Comparison of ENCODE assay signal across 1 cellular context in genomic region chr1:234985007-234985370, GRCh38.
TF ChIP-seq lines count a peak whose summit lies in the region.

No MANE protein-coding gene starts in this region.

TF ChIP-seq in H1, 55 proteins besides CTCF, POLR2A, EP300 and RAD21:
- no peak for TF ChIP-seq E2F6 (IDR thresholded peaks at IDR 0.05)
- TF ChIP-seq RXRA (IDR thresholded peaks at IDR 0.05; ENCODE audit: insufficient read depth, low read depth, low read length) = no peak
- no peak for TF ChIP-seq GTF2F1 (IDR thresholded peaks at IDR 0.05; ENCODE audit: borderline replicate concordance, low read depth, low read length)
- TF ChIP-seq RNF2 (IDR thresholded peaks at IDR 0.05; ENCODE audit: borderline replicate concordance, low read depth, low read length, missing control alignments, poor library complexity, severe bottlenecking) = no peak
- no peak for TF ChIP-seq TEAD4 (IDR thresholded peaks at IDR 0.05; ENCODE audit: low read depth, low read length)
- TF ChIP-seq HDAC6 (IDR thresholded peaks at IDR 0.05; ENCODE audit: low read depth, low read length) = no peak
- TF ChIP-seq CHD7 (IDR thresholded peaks at IDR 0.05; ENCODE audit: insufficient replicate concordance, low read length) = no peak
- no peak for TF ChIP-seq JUN (IDR thresholded peaks at IDR 0.05; ENCODE audit: low read depth, low read length)
- no peak for TF ChIP-seq BACH1 (IDR thresholded peaks at IDR 0.05; ENCODE audit: low read length)
- no peak for TF ChIP-seq CBX5 (IDR thresholded peaks at IDR 0.05; ENCODE audit: low read depth, low read length)
- TF ChIP-seq ATF3 (IDR thresholded peaks at IDR 0.05; ENCODE audit: insufficient read depth, low read depth, low read length) = no peak
- no peak for TF ChIP-seq MAFK (IDR thresholded peaks at IDR 0.05; ENCODE audit: low read depth, low read length)
- no peak for TF ChIP-seq ASH2L (IDR thresholded peaks at IDR 0.05; ENCODE audit: low read length)
- TF ChIP-seq TAF7 (optimal IDR thresholded peaks at IDR 0.05; ENCODE audit: borderline replicate concordance, low read depth, low read length) = no peak
